Comparison of ENCODE assay signal across 17 cellular contexts in the genomic region with DNA sequence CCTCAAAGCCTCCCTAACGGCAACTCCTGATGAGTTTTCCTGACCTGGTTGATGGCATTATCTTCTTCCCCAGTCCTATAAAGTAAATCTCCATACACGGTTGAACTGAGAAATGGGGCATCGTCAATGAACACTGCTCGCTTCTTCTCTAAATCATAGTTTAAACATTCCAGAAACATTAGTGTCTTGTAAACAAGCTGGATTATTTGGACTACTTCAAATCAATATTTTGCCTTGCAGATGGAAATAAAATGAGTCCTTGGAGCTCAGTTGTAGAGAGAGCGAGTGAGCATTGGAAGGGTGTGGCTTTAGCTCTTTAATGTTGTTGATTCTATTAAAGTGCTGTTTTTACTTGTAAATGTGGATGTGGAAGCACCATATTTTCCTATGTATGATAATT. TPM values are rescaled to one million over a fixed set of nuclear protein-coding genes. Genes with fewer than 3 reads are reported as not detected.
DNase-seq lines count a peak whose midpoint lies in the region; ATAC-seq, FAIRE-seq and TF ChIP-seq lines count a peak whose summit lies in the region.
"Had no signal": no experiment of that assay in that cellular context is flagged by ENCODE, and none has a peak within 500 bp of the region (broad histone marks: within the 10 kb centered on the region; RNA-seq: fewer than 3 reads in every experiment).

No MANE protein-coding gene starts in this region.

- intact Hi-C loops in Panc1 (cut with micrococcal nuclease; ENCODE audit: unreplicated experiment) (no loop called here), stomach (cut with DNase I; ENCODE audit: low total_unique reads) (no loop called here)

- POLR2A ChIA-PET in Panc1 (lab: Charles Lee) = interaction anchor here (0.6 to 0.7 kb wide), 2 partner anchors 14 to 166 kb away, joined by 3 read pairs; no protein-coding TSS in a partner anchor

- peak; percentile 78 for ATAC-seq in Panc1
- no peak for ATAC-seq in GM19035 (IDR thresholded peaks at IDR 0.05; ENCODE audit: unreplicated experiment)
- ATAC-seq: Right ventricle myocardium inferior had no signal

- peak overlapping the region; percentile 46 for H3K9ac ChIP-seq in fibroblast of lung (ENCODE audit: insufficient read depth, low read length)
- H3K9ac ChIP-seq: BLaER1 treated with 17β-estradiol and CSF1 and Interleukin-3, amounts not matched to agents 10 nM and 100 nM; SK-N-SH had no signal

- TF ChIP-seq EP300 in stomach (IDR thresholded peaks at IDR 0.05) = no peak

- H3K36me3 ChIP-seq in Panc1 (ENCODE audit: control insufficient read depth, insufficient read depth, low read length) (peaks cover 12% of the 10 kb centered on the region), fibroblast of lung (ENCODE audit: control insufficient read depth, insufficient read depth, low read length) (peaks cover 7% of the 10 kb centered on the region), stomach (peaks cover 38 to 72% (median 63%) of the 10 kb centered on the region in 4 donors)

- no peaks in the 10 kb centered on the region for H3K9me3 ChIP-seq in Panc1 (ENCODE audit: control insufficient read depth, insufficient read depth, low read depth, low read length)
- H3K9me3 ChIP-seq in fibroblast of lung (ENCODE audit: control insufficient read depth, insufficient read depth, low read depth, low read length) = no peaks in the 10 kb centered on the region
- no peaks in the 10 kb centered on the region for H3K9me3 ChIP-seq in stomach
- H3K9me3 ChIP-seq: BLaER1 treated with 17β-estradiol and CSF1 and Interleukin-3, amounts not matched to agents 10 nM and 100 nM; HAP-1; SK-N-SH had no signal

- peak overlapping the region; percentile 78 for H2AFZ ChIP-seq in fibroblast of lung (ENCODE audit: low read length)
- H2AFZ ChIP-seq: PC-9 had no signal

- no peak overlapping the region; the same call in 1 of the 2 replicates for H3K4me3 Mint-ChIP-seq in HFFc6

- DNase-seq in HFFc6 (no peak), Panc1 (ENCODE audit: low read depth, low spot score) (no peak), fibroblast of lung (ENCODE audit: low read depth in 2 of 2) (peak in 1 of 2 donors; percentile 51), stomach (no peak), NCI-H2107 (lab: John Stamatoyannopoulos, UW) (no peak), NCI-H226 (no peak), D721Med (ENCODE audit: insufficient read length, low spot score) (no peak)
- DNase-seq: EL, NCI-H1436 treated with DMSO at 0.1 percent for 48 hours, NCI-H2081, NCI-H524 treated with DMSO at 0.1 percent for 48 hours, PC-9, SK-N-SH had no signal

- in situ Hi-C loops in Panc1 (cut with HindIII; ENCODE audit: low pct_unique_long_range_greater_than_20kb, low sequenced_read_pairs) = no loop called here

- TF ChIP-seq CTCF in HFFc6 (IDR thresholded peaks at IDR 0.05) = no peak
- no peak for TF ChIP-seq CTCF in Panc1 (IDR thresholded peaks at IDR 0.05)
- TF ChIP-seq CTCF in fibroblast of lung (conservative IDR thresholded peaks at IDR 0.05 in 1 of 2, IDR thresholded peaks at IDR 0.05 in 1 of 2; ENCODE audit: low read depth in 1 of 2, low read length in 2 of 2) = no peak
- no peak for TF ChIP-seq CTCF in stomach (IDR thresholded peaks at IDR 0.05)
- no peak for TF ChIP-seq CTCF in D721Med (IDR thresholded peaks at IDR 0.05; ENCODE audit: insufficient read depth, missing control alignments)

- H3K4me1 ChIP-seq in Panc1 (ENCODE audit: control insufficient read depth, insufficient read depth, low read length) (peaks cover 38% of the 10 kb centered on the region), fibroblast of lung (ENCODE audit: control insufficient read depth, extremely low read depth, insufficient read depth, low read length) (peaks cover 13% of the 10 kb centered on the region), stomach (peaks cover 33 to 46% (median 41%) of the 10 kb centered on the region in 4 donors)
- H3K4me1 ChIP-seq: BLaER1 treated with 17β-estradiol and CSF1 and Interleukin-3, amounts not matched to agents 10 nM and 100 nM had no signal

- H3K27ac ChIP-seq in Panc1 (ENCODE audit: low read length) (peak overlapping the region; percentile 71), fibroblast of lung (ENCODE audit: insufficient read depth, low read length) (peak overlapping the region; percentile 69), stomach (peak overlapping the region in 4 of 5 donors; percentile 38 to 65 (median 62))
- H3K27ac ChIP-seq: BLaER1 treated with 17β-estradiol and CSF1 and Interleukin-3, amounts not matched to agents 10 nM and 100 nM; PC-9 had no signal

- no peaks in the 10 kb centered on the region for H3K27me3 Mint-ChIP-seq in HFFc6 (ENCODE audit: insufficient read depth)

- H3K4me3 ChIP-seq in Panc1 (ENCODE audit: low read depth in 2 of 2, low read length in 2 of 2) (no peak overlapping the region), fibroblast of lung (replicated peaks in 1 of 4; ENCODE audit: control extremely low read depth in 1 of 4, insufficient read depth in 1 of 4, low read depth in 3 of 4, low read length in 4 of 4) (peak overlapping the region in 1 of 4 experiments; percentile 28), stomach (no peak overlapping the region)
- H3K4me3 ChIP-seq: BLaER1 treated with 17β-estradiol and CSF1 and Interleukin-3, amounts not matched to agents 10 nM and 100 nM; HAP-1; PC-9 had no signal

- no peak for TF ChIP-seq POLR2A in stomach (IDR thresholded peaks at IDR 0.05)

- 62 to 84% (median 72%) methylated on average over 5 of the region's 5 CpGs for WGBS in stomach, 5 donors

- peak overlapping the region; percentile 88 for H3K4me2 ChIP-seq in fibroblast of lung (ENCODE audit: extremely low read depth, insufficient read depth, low read length)
- H3K4me2 ChIP-seq: BLaER1 treated with 17β-estradiol and CSF1 and Interleukin-3, amounts not matched to agents 10 nM and 100 nM; PC-9; SK-N-SH had no signal

- H3K27me3 ChIP-seq in Panc1 (ENCODE audit: control insufficient read depth, insufficient read depth, low read length) (no peaks in the 10 kb centered on the region), fibroblast of lung (ENCODE audit: control insufficient read depth, insufficient read depth, low read length) (no peaks in the 10 kb centered on the region), stomach (no peaks in the 10 kb centered on the region)
- H3K27me3 ChIP-seq: BLaER1 treated with 17β-estradiol and CSF1 and Interleukin-3, amounts not matched to agents 10 nM and 100 nM had no signal

- FAIRE-seq in D721Med (lab: Jason Lieb, UNC) = no peak

- no peaks in the 10 kb centered on the region for H3K79me2 ChIP-seq in fibroblast of lung (ENCODE audit: control insufficient read depth, insufficient read depth, low read length)

- CTCF ChIA-PET in Panc1 (lab: Charles Lee) = interaction anchor here (1.1 kb wide), 1 partner anchor 114 kb away, joined by 4 read pairs; no protein-coding TSS in a partner anchor

- H3K27ac Mint-ChIP-seq in HFFc6 = peak overlapping the region; percentile 52; the same call in 1 of the 2 replicates

- H4K20me1 ChIP-seq in fibroblast of lung (ENCODE audit: control insufficient read depth, extremely low read depth, insufficient read depth, low read length) = no peaks in the 10 kb centered on the region

- no peaks in the 10 kb centered on the region for H3K9me3 Mint-ChIP-seq in HFFc6

- no TSS peak for BruUV-seq in Panc1 (replicated peaks; lab: Mats Ljungman, UMichigan)

- peaks cover 49% of the 10 kb centered on the region for H3K36me3 Mint-ChIP-seq in HFFc6 (ENCODE audit: low read depth)

- peaks cover 32% of the 10 kb centered on the region for H3K4me1 Mint-ChIP-seq in HFFc6 (ENCODE audit: low read depth)

RNA-seq across cellular contexts. Expression of a gene that starts 18.3 kb away (rescaled TPM):
- total RNA-seq in HFFc6 (2021; fragmentation: NEBNext Ultra II Directional; extraction: Animal tissue kit (Norgen Biotek cat#: 25700)) = 10 to 100 TPM; 71.3 to 89.2 (median 80.8) TPM
- total RNA-seq in Panc1 (2021; ENCODE audit: unreplicated experiment) = 59.2 TPM
- 32.3 TPM for polyA plus RNA-seq in Panc1 (2012; ENCODE audit: insufficient read length)
- total RNA-seq in fibroblast of lung = 37.8 and 47.1 TPM in 2 replicates
- 58.8 and 66.7 TPM in 2 replicates for polyA plus RNA-seq in fibroblast of lung
- polyA plus RNA-seq in fibroblast of lung (2012) = 51.8 and 63.6 TPM in 2 replicates
- 60.9 and 68.1 TPM in 2 replicates for polyA minus RNA-seq in fibroblast of lung (ENCODE audit: low replicate concordance)
- total RNA-seq in stomach = 10 to 100 TPM; 14.6 to 47.2 (median 37.9) TPM
- 10 to 100 TPM in 2 of 3 donors, 1 to 10 TPM in 1; 7.0 to 12.0 (median 11.4) TPM for polyA plus RNA-seq in stomach

RNA-seq across cellular contexts. Expression of a gene that starts 29.5 kb away (rescaled TPM):
- 10 to 100 TPM; 36.1 to 46.8 (median 39.6) TPM for total RNA-seq in HFFc6 (2021; fragmentation: NEBNext Ultra II Directional; extraction: Animal tissue kit (Norgen Biotek cat#: 25700))
- total RNA-seq in Panc1 (2021; ENCODE audit: unreplicated experiment) (44.1 TPM), fibroblast of lung (12.8 and 17.5 TPM in 2 replicates), stomach (10 to 100 TPM in 2 of 5 donors, 1 to 10 TPM in 1, under 1 TPM in 1, not detected in 1; 0.87 to 19.6 (median 7.8) TPM)
- 34.5 TPM for polyA plus RNA-seq in Panc1 (2012; ENCODE audit: insufficient read length)
- polyA plus RNA-seq in fibroblast of lung (30.6 and 37.6 TPM in 2 replicates), stomach (10 to 100 TPM; 17.1 to 33.7 (median 18.4) TPM)
- polyA plus RNA-seq in fibroblast of lung (2012) = 21.8 and 31.9 TPM in 2 replicates
- 5.4 and 21.2 TPM in 2 replicates for polyA minus RNA-seq in fibroblast of lung (ENCODE audit: low replicate concordance)

RNA-seq across cellular contexts. Expression of a gene that starts 50.4 kb away (rescaled TPM):
- total RNA-seq in HFFc6 (2021; fragmentation: NEBNext Ultra II Directional; extraction: Animal tissue kit (Norgen Biotek cat#: 25700)) = not detected
- total RNA-seq in Panc1 (2021; ENCODE audit: unreplicated experiment) (not detected), fibroblast of lung (0.26 TPM in 1 of 2 replicates, not detected in the other), stomach (10 to 100 TPM in 2 of 5 donors, 1 to 10 TPM in 1, not detected in 2; 1.7 to 21.3 (median 10.4) TPM)
- not detected for polyA plus RNA-seq in Panc1 (2012; ENCODE audit: insufficient read length)
- polyA plus RNA-seq in fibroblast of lung (0.09 and 0.67 TPM in 2 replicates), stomach (1 to 10 TPM; 1.2 to 4.3 (median 1.5) TPM)
- polyA plus RNA-seq in fibroblast of lung (2012) = 0.14 and 1.4 TPM in 2 replicates
- not detected in 2 replicates for polyA minus RNA-seq in fibroblast of lung (ENCODE audit: low replicate concordance)
